Comparison of ENCODE assay signal across 8 cellular contexts in the genomic region with DNA sequence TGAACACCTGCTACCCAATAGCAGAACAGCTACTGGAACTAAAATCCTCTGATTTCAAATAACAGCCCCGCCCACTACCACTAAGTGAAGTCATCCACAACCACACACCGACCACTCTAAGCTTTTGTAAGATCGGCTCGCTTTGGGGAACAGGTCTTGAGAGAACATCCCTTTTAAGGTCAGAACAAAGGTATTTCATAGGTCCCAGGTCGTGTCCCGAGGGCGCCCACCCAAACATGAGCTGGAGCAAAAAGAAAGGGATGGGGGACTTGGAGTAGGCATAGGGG. TPM values are rescaled to one million over a fixed set of nuclear protein-coding genes. Genes with fewer than 3 reads are reported as not detected.
DNase-seq lines count a peak whose midpoint lies in the region; TF ChIP-seq lines count a peak whose summit lies in the region.

No MANE protein-coding gene starts in this region.

- H3K9ac ChIP-seq in endodermal cell (ENCODE audit: extremely low read depth, low read length, poor library complexity, severe bottlenecking) (peak overlapping the region; percentile 80), muscle layer of colon (ENCODE audit: low read length) (peak overlapping the region; percentile 78)

- no peaks in the 10 kb centered on the region for H3K9me3 ChIP-seq in endodermal cell (ENCODE audit: control insufficient read depth, low read length)
- no peaks in the 10 kb centered on the region for H3K9me3 ChIP-seq in muscle layer of colon (ENCODE audit: low read length)
- H3K9me3 ChIP-seq in stomach, result no peaks in the 10 kb centered on the region

- intact Hi-C loops in stomach (cut with DNase I; ENCODE audit: low total_unique reads), result no loop called here

- H3K36me3 Mint-ChIP-seq in endodermal cell (ENCODE audit: low read depth), result peaks cover 5% of the 10 kb centered on the region

- H3K4me1 ChIP-seq in endodermal cell (ENCODE audit: control insufficient read depth, insufficient read depth, low read length) (no peaks in the 10 kb centered on the region), muscle layer of colon (ENCODE audit: insufficient read depth, low read length) (peaks cover 6% of the 10 kb centered on the region), stomach (peaks cover 0 to 16% (median 9%) of the 10 kb centered on the region in 4 donors)

- WGBS in endodermal cell (ENCODE audit: insufficient coverage in 1 of 2, insufficient read length in 1 of 2), 2 experiments, result 46 to 55% methylated on average over 3 to 7 of the region's 7 CpGs
- WGBS in stomach, 5 donors, result 15 to 19% (median 18%) methylated on average over 7 of the region's 7 CpGs

- peak; percentile 32 for TF ChIP-seq EP300 in stomach (IDR thresholded peaks at IDR 0.05)

- H3K4me3 ChIP-seq in GM08714 (ENCODE audit: low read length) (peak overlapping the region; percentile 84), H7 (ENCODE audit: insufficient read depth, low read depth, low read length) (peak overlapping the region; percentile 94), NB4 (ENCODE audit: low read depth, low read length) (peak overlapping the region; percentile 87), endodermal cell (ENCODE audit: low read length) (peak overlapping the region; percentile 85), muscle layer of colon (ENCODE audit: low read depth in 1 of 2, low read length in 2 of 2) (peak overlapping the region; percentile 63 to 84), stomach (peak overlapping the region; percentile 77 to 99 (median 78))

- H3K36me3 ChIP-seq in H7 (replicated peaks; ENCODE audit: control insufficient read depth, insufficient read depth, low read length) (no peaks in the 10 kb centered on the region; the same call in 1 of the 2 replicates), endodermal cell (ENCODE audit: control insufficient read depth, insufficient read depth, low read length) (peaks cover 8% of the 10 kb centered on the region), muscle layer of colon (ENCODE audit: insufficient read depth, low read length) (no peaks in the 10 kb centered on the region), stomach (no peaks in the 10 kb centered on the region)

- no peaks in the 10 kb centered on the region for H3K4me1 Mint-ChIP-seq in endodermal cell

- TF ChIP-seq CTCF in NB4 (IDR thresholded peaks at IDR 0.05; ENCODE audit: low read depth, low read length) (no peak), endodermal cell (conservative IDR thresholded peaks at IDR 0.05) (no peak), stomach (IDR thresholded peaks at IDR 0.05) (no peak)

- DNase-seq in H7, result peak; percentile 52
- no peak for DNase-seq in NB4 (ENCODE audit: low read depth)
- peak; percentile 49 to 56 for DNase-seq in activated CD4-positive, alpha-beta T cell treated with anti-CD3 and anti-CD28 coated beads, Interleukin-2, amount 50 U/mL, for 4 hours
- no peak for DNase-seq in endodermal cell
- DNase-seq in stomach, result peak; percentile 29
- no peak for DNase-seq in NCI-H1092 treated with DMSO at 0.1 percent for 48 hours (lab: John Stamatoyannopoulos, UW)

- H3K27me3 Mint-ChIP-seq in endodermal cell (ENCODE audit: insufficient read depth), result no peaks in the 10 kb centered on the region

- TF ChIP-seq POLR2A in NB4 (IDR thresholded peaks at IDR 0.05; ENCODE audit: extremely low read depth, insufficient read length), result no peak
- TF ChIP-seq POLR2A in stomach (IDR thresholded peaks at IDR 0.05), result no peak

- H3K9me3 Mint-ChIP-seq in endodermal cell, result no peaks in the 10 kb centered on the region

- no peaks in the 10 kb centered on the region for H3K27me3 ChIP-seq in H7 (ENCODE audit: control insufficient read depth, insufficient read depth, low read length)
- H3K27me3 ChIP-seq in endodermal cell (ENCODE audit: control insufficient read depth, insufficient read depth, low read length, poor library complexity, severe bottlenecking), result no peaks in the 10 kb centered on the region
- no peaks in the 10 kb centered on the region for H3K27me3 ChIP-seq in muscle layer of colon (ENCODE audit: control insufficient read depth in 1 of 2, insufficient read depth in 2 of 2, low read length in 2 of 2)
- no peaks in the 10 kb centered on the region for H3K27me3 ChIP-seq in stomach

- peak overlapping the region; percentile 93 for H3K4me3 Mint-ChIP-seq in endodermal cell

- peak overlapping the region; percentile 94 for H3K27ac ChIP-seq in endodermal cell (ENCODE audit: low read depth, low read length)
- peak overlapping the region; percentile 64 for H3K27ac ChIP-seq in muscle layer of colon (ENCODE audit: low read depth, low read length)
- H3K27ac ChIP-seq in stomach, result peak overlapping the region; percentile 94 to 99 (median 96)

- H3K27ac Mint-ChIP-seq in endodermal cell, result peak overlapping the region; percentile 99

RNA-seq across cellular contexts. Expression of a gene that starts 0.3 kb away (rescaled TPM):
- total RNA-seq in H7 (2014; rRNA removed; shearing (Covaris generic)), result 0.11 TPM in 1 of 2 replicates, not detected in the other
- total RNA-seq in endodermal cell, result under 1 TPM; 0.24 to 0.31 TPM
- polyA plus RNA-seq in endodermal cell (2013, experiment 1 of 2), result 0.28 TPM
- not detected for polyA plus RNA-seq in endodermal cell (2013, experiment 2 of 2)
- not detected for total RNA-seq in stomach
- polyA plus RNA-seq in stomach, result not detected

RNA-seq across cellular contexts. Expression of a gene that starts 0.4 kb away (rescaled TPM):
- total RNA-seq in H7 (2014; rRNA removed; shearing (Covaris generic)), result 12.9 and 13.8 TPM in 2 replicates
- total RNA-seq in endodermal cell (10 to 100 TPM; 25.7 to 27.8 TPM), stomach (10 to 100 TPM in 1 of 5 donors, 1 to 10 TPM in 2, under 1 TPM in 2; 0.58 to 16.2 (median 4.6) TPM)
- 8.6 TPM for polyA plus RNA-seq in endodermal cell (2013, experiment 1 of 2)
- polyA plus RNA-seq in endodermal cell (2013, experiment 2 of 2), result 9.1 TPM
- 1 to 10 TPM in 2 of 3 donors, under 1 TPM in 1; 0.53 to 1.2 (median 1.1) TPM for polyA plus RNA-seq in stomach

Comparison
In these comparisons a context has a peak if more than half of its experiments do, and no peak if none do; other contexts are left out.
1. DNase-seq: peak in H7 (single experiment), activated CD4-positive, alpha-beta T cell treated with anti-CD3 and anti-CD28 coated beads, Interleukin-2, amount 50 U/mL, for 4 hours (2 of 2) and stomach (single experiment); none in NB4 (single experiment), endodermal cell (single experiment) and NCI-H1092 treated with DMSO at 0.1 percent for 48 hours (single experiment).
2. Peak in every context shown above with its lines, with median percentiles within 50 percentile points of each other: H3K4me3 ChIP-seq and H3K27ac ChIP-seq.